24 cellular contexts compared by ENCODE assay signal in the genomic region with DNA sequence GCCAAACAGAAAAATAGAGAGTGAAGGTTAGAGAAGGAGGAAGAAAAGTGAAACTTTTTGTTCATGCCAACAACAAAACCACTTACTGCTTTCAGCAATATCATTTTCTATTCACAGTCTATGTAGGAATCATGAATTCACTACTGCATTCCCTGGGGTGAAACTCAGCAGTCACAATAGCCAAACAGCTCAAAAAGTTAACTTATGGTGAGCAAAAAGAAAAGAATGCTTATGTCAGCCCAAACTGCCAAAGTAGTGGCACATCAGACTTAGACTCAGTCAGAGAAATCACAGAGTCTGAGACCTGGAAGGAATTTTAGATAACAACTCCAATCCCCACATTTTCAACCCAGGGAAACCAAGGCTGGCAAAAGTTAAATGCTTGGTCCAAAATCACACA.
DNase-seq lines count a peak whose midpoint lies in the region; TF ChIP-seq lines count a peak whose summit lies in the region.
"Had no signal": no experiment of that assay in that cellular context is flagged by ENCODE, and none has a peak within 500 bp of the region (broad histone marks: within the 10 kb centered on the region; RNA-seq: fewer than 3 reads in every experiment).

No MANE protein-coding gene starts in this region.

- no peak for TF ChIP-seq RAD21 in SK-N-SH (IDR thresholded peaks at IDR 0.05; ENCODE audit: low read length)

- H3K9me3 ChIP-seq in SK-N-SH (no peaks in the 10 kb centered on the region), suprapubic skin (no peaks in the 10 kb centered on the region)
- H3K9me3 ChIP-seq: neutrophil, thyroid gland had no signal

- H3K4me1 ChIP-seq in SK-N-SH (ENCODE audit: control insufficient read depth in 1 of 2, insufficient read depth in 2 of 2, low read depth in 1 of 2, low read length in 1 of 2): no peaks in the 10 kb centered on the region; a peak in 1 of 4 replicates
- no peaks in the 10 kb centered on the region for H3K4me1 ChIP-seq in suprapubic skin
- H3K4me1 ChIP-seq: breast epithelium, spleen, thyroid gland had no signal

- H3K4me1 Mint-ChIP-seq in activated T-helper 1 cell treated with anti-CD3 and anti-CD28 coated beads, Interleukin-12 subunit alpha, Interleukin-12 subunit beta, Interleukin-2, Interleukin-4 antibody, amounts not matched to agents 30 ng/mL and 10 ng/mL and 1 ng/mL, durations not matched to agents 14 hours and 24 hours and 36 hours (ENCODE audit: low read depth): no peaks in the 10 kb centered on the region
- H3K4me1 Mint-ChIP-seq: activated naive CD8-positive, alpha-beta T cell treated with anti-CD3 and anti-CD28 coated beads for 36 hours; activated T-helper 17 cell treated with anti-CD3 and anti-CD28 coated beads, Interleukin-2, amount 50 U/mL, for 72 hours had no signal

- H3K27ac ChIP-seq in SK-N-SH (ENCODE audit: low read depth in 2 of 2, low read length in 1 of 2) (peak overlapping the region in 1 of 2 experiments; percentile 19; a peak in 2 of 4 replicates), suprapubic skin (no peak overlapping the region)
- H3K27ac ChIP-seq: breast epithelium, neutrophil, spleen, thyroid gland had no signal

- H3K9me2 ChIP-seq in SK-N-SH: no peaks in the 10 kb centered on the region

- no peaks in the 10 kb centered on the region for H3F3A ChIP-seq in SK-N-SH (replicated peaks; ENCODE audit: insufficient read depth)

- no peaks in the 10 kb centered on the region for H3K27me3 ChIP-seq in SK-N-SH (ENCODE audit: insufficient read depth)
- H3K27me3 ChIP-seq in suprapubic skin: no peaks in the 10 kb centered on the region
- H3K27me3 ChIP-seq: breast epithelium, neutrophil, spleen, thyroid gland had no signal

- H3K79me2 ChIP-seq in SK-N-SH (ENCODE audit: insufficient read depth): no peaks in the 10 kb centered on the region

- no peak for TF ChIP-seq CTCF in SK-N-SH (IDR thresholded peaks at IDR 0.05)
- TF ChIP-seq CTCF in suprapubic skin (IDR thresholded peaks at IDR 0.05): no peak

- H3K9ac ChIP-seq in SK-N-SH: no peak overlapping the region

- H3K4me3 ChIP-seq in SK-N-SH (ENCODE audit: low read depth in 2 of 2, low read length in 1 of 2) (no peak overlapping the region), suprapubic skin (no peak overlapping the region)
- H3K4me3 ChIP-seq: breast epithelium, spleen, thyroid gland had no signal

- H3K4me2 ChIP-seq in SK-N-SH: no peak overlapping the region; the same call in 1 of the 2 replicates

- POLR2A ChIA-PET in SK-N-SH (lab: Yijun Ruan, JAX): no interaction called here

- H3K4me3 Mint-ChIP-seq in activated T-helper 1 cell treated with anti-CD3 and anti-CD28 coated beads, Interleukin-12 subunit alpha, Interleukin-12 subunit beta, Interleukin-2, Interleukin-4 antibody, amounts not matched to agents 30 ng/mL and 10 ng/mL and 1 ng/mL, durations not matched to agents 14 hours and 24 hours and 36 hours: no peak overlapping the region
- H3K4me3 Mint-ChIP-seq: activated naive CD8-positive, alpha-beta T cell treated with anti-CD3 and anti-CD28 coated beads for 36 hours; activated T-helper 17 cell treated with anti-CD3 and anti-CD28 coated beads, Interleukin-2, amount 50 U/mL, for 72 hours; T-helper 2 cell treated with Interferon-gamma antibody and Interleukin-4, amounts not matched to agents 5 μg/mL and 100 μg/mL, for 36 hours had no signal

- peak overlapping the region; percentile 16; the same call in 1 of the 2 replicates for H2AFZ ChIP-seq in SK-N-SH (ENCODE audit: low read depth)

- H3K9me3 Mint-ChIP-seq in activated T-helper 1 cell treated with anti-CD3 and anti-CD28 coated beads, Interleukin-12 subunit alpha, Interleukin-12 subunit beta, Interleukin-2, Interleukin-4 antibody, amounts not matched to agents 30 ng/mL and 10 ng/mL and 1 ng/mL, durations not matched to agents 14 hours and 24 hours and 36 hours: no peaks in the 10 kb centered on the region
- H3K9me3 Mint-ChIP-seq: activated naive CD8-positive, alpha-beta T cell treated with anti-CD3 and anti-CD28 coated beads for 36 hours; activated T-helper 17 cell treated with anti-CD3 and anti-CD28 coated beads, Interleukin-2, amount 50 U/mL, for 72 hours; T-helper 2 cell treated with Interferon-gamma antibody and Interleukin-4, amounts not matched to agents 5 μg/mL and 100 μg/mL, for 36 hours had no signal

- H3K27ac Mint-ChIP-seq in activated T-helper 1 cell treated with anti-CD3 and anti-CD28 coated beads, Interleukin-12 subunit alpha, Interleukin-12 subunit beta, Interleukin-2, Interleukin-4 antibody, amounts not matched to agents 30 ng/mL and 10 ng/mL and 1 ng/mL, durations not matched to agents 14 hours and 24 hours and 36 hours: no peak overlapping the region
- H3K27ac Mint-ChIP-seq: activated naive CD8-positive, alpha-beta T cell treated with anti-CD3 and anti-CD28 coated beads for 36 hours; activated T-helper 17 cell treated with anti-CD3 and anti-CD28 coated beads, Interleukin-2, amount 50 U/mL, for 72 hours; T-helper 2 cell treated with Interferon-gamma antibody and Interleukin-4, amounts not matched to agents 5 μg/mL and 100 μg/mL, for 36 hours had no signal

- no peaks in the 10 kb centered on the region for H3K36me3 ChIP-seq in SK-N-SH (replicated peaks in 1 of 2; ENCODE audit: control insufficient read depth in 1 of 2, insufficient read depth in 2 of 2, low read length in 1 of 2)
- H3K36me3 ChIP-seq in suprapubic skin: no peaks in the 10 kb centered on the region
- H3K36me3 ChIP-seq: breast epithelium, neutrophil, spleen, thyroid gland had no signal

- TF ChIP-seq EP300 in SK-N-SH (IDR thresholded peaks at IDR 0.05; ENCODE audit: borderline replicate concordance in 1 of 2, low read depth in 1 of 2, low read length in 1 of 2) (no peak), suprapubic skin (IDR thresholded peaks at IDR 0.05) (no peak)

- H4K20me1 ChIP-seq in SK-N-SH (ENCODE audit: insufficient read depth): no peaks in the 10 kb centered on the region

- peak; percentile 16 for DNase-seq in GM04503 (ENCODE audit: low read depth)
- DNase-seq in SK-N-SH: no peak
- peak; percentile 44 for DNase-seq in dedifferentiated amniotic fluid mesenchymal stem cell (ENCODE audit: extremely low spot score)
- DNase-seq in retina: peak; percentile 5
- no peak for DNase-seq in activated T-helper 1 cell treated with anti-CD3 and anti-CD28 coated beads, Interleukin-12 subunit alpha, Interleukin-12 subunit beta, Interleukin-2, Interleukin-4 antibody, amounts not matched to agents 30 ng/mL and 10 ng/mL and 1 ng/mL, durations not matched to agents 14 hours and 24 hours and 36 hours (ENCODE audit: low spot score)
- DNase-seq in NCI-H187 treated with DMSO at 0.1 percent for 48 hours (lab: John Stamatoyannopoulos, UW): no peak
- DNase-seq in iPS-NIHi11 (ENCODE audit: low spot score): no peak
- DNase-seq in suprapubic skin (ENCODE audit: low spot score in 2 of 2): no peak
- DNase-seq: activated naive CD8-positive, alpha-beta T cell treated with anti-CD3 and anti-CD28 coated beads for 36 hours; dermis blood vessel endothelial cell; foreskin melanocyte; kidney; MM.1S; NCI-H146; NCI-H2171 treated with DMSO at 0.1 percent for 48 hours; NCI-H526 treated with DMSO at 0.1 percent for 48 hours; spleen; stimulated activated CD4-positive, alpha-beta T cell treated with anti-CD3 and anti-CD28 coated beads, Interleukin-4, amount 100 ng/mL, for 24 hours; stimulated activated naive CD4-positive, alpha-beta T cell treated with Interleukin-2 at 50 U/mL for 16 hours; thyroid gland had no signal

- no peaks in the 10 kb centered on the region for H3K27me3 Mint-ChIP-seq in activated T-helper 1 cell treated with anti-CD3 and anti-CD28 coated beads, Interleukin-12 subunit alpha, Interleukin-12 subunit beta, Interleukin-2, Interleukin-4 antibody, amounts not matched to agents 30 ng/mL and 10 ng/mL and 1 ng/mL, durations not matched to agents 14 hours and 24 hours and 36 hours (ENCODE audit: insufficient read depth)
- H3K27me3 Mint-ChIP-seq: activated naive CD8-positive, alpha-beta T cell treated with anti-CD3 and anti-CD28 coated beads for 36 hours; activated T-helper 17 cell treated with anti-CD3 and anti-CD28 coated beads, Interleukin-2, amount 50 U/mL, for 72 hours had no signal

- intact Hi-C loops in activated T-helper 1 cell treated with anti-CD3 and anti-CD28 coated beads, Interleukin-12 subunit alpha, Interleukin-12 subunit beta, Interleukin-2, Interleukin-4 antibody, amounts not matched to agents 30 ng/mL and 10 ng/mL and 1 ng/mL, durations not matched to agents 14 hours and 24 hours and 36 hours (cut with micrococcal nuclease): loop anchor here (10.0 kb wide), 1 partner anchor 179 kb away; no protein-coding TSS in a partner anchor

- TF ChIP-seq POLR2A in suprapubic skin (IDR thresholded peaks at IDR 0.05): no peak

- no peaks in the 10 kb centered on the region for H3K36me3 Mint-ChIP-seq in activated T-helper 1 cell treated with anti-CD3 and anti-CD28 coated beads, Interleukin-12 subunit alpha, Interleukin-12 subunit beta, Interleukin-2, Interleukin-4 antibody, amounts not matched to agents 30 ng/mL and 10 ng/mL and 1 ng/mL, durations not matched to agents 14 hours and 24 hours and 36 hours (ENCODE audit: low read depth)
- H3K36me3 Mint-ChIP-seq: activated naive CD8-positive, alpha-beta T cell treated with anti-CD3 and anti-CD28 coated beads for 36 hours had no signal

- CTCF ChIA-PET in SK-N-SH (lab: Yijun Ruan, JAX): no interaction called here

TF ChIP-seq in SK-N-SH, 30 proteins besides CTCF, POLR2A, EP300 and RAD21:
- no peak for TF ChIP-seq YY1 (IDR thresholded peaks at IDR 0.05; ENCODE audit: low read depth)
- no peak for TF ChIP-seq FOSL2 (IDR thresholded peaks at IDR 0.05; ENCODE audit: borderline replicate concordance, low read depth)
TF ChIP-seq in SK-N-SH: peak in this region for 0.

Comparison
In these comparisons a context has a peak if more than half of its experiments do, and no peak if none do; other contexts are left out.
1. DNase-seq: peak in GM04503 (single experiment), dedifferentiated amniotic fluid mesenchymal stem cell (single experiment) and retina (single experiment); none in SK-N-SH (single experiment), activated T-helper 1 cell treated with anti-CD3 and anti-CD28 coated beads, Interleukin-12 subunit alpha, Interleukin-12 subunit beta, Interleukin-2, Interleukin-4 antibody, amounts not matched to agents 30 ng/mL and 10 ng/mL and 1 ng/mL, durations not matched to agents 14 hours and 24 hours and 36 hours (single experiment), NCI-H187 treated with DMSO at 0.1 percent for 48 hours (single experiment), iPS-NIHi11 (single experiment) and suprapubic skin (0 of 2).